ENCODE assay signal across 8 cellular contexts in genomic region chr15:42920281-42921048, GRCh38. TPM values are rescaled to one million over a fixed set of nuclear protein-coding genes. Genes with fewer than 3 reads are reported as not detected.
DNase-seq lines count a peak whose midpoint lies in the region; ATAC-seq and TF ChIP-seq lines count a peak whose summit lies in the region.

TTBK2 (minus strand) TSS chr15:42920778; CDS start chr15:42878617, 42,161 bp downstream.

- no peaks in the 10 kb centered on the region for H3K9me2 ChIP-seq in hepatocyte (replicated peaks; ENCODE audit: insufficient read depth)

- H3K36me3 ChIP-seq in hepatocyte (replicated peaks; ENCODE audit: insufficient read depth, low read depth), result no peaks in the 10 kb centered on the region

- peak; percentile 85 for DNase-seq in NCI-H2029 (lab: John Stamatoyannopoulos, UW)
- DNase-seq in T-helper 22 cell (ENCODE audit: low read depth), result peak; percentile 96
- peak; percentile 97 for DNase-seq in astrocyte of the cerebellum (ENCODE audit: low read depth)
- peak; percentile 99 for DNase-seq in hepatocyte (ENCODE audit: low spot score)
- peak; percentile 94 for DNase-seq in renal cortical epithelial cell (ENCODE audit: low read depth)
- DNase-seq in cortex of kidney (lab: John Stamatoyannopoulos, UW), result no peak

- H2AFZ ChIP-seq in hepatocyte, result peak within 1 kb of the TSS; percentile 95

- peak within 1 kb of the TSS; percentile 71 for H3K27ac ChIP-seq in hepatocyte

- in situ Hi-C loops in astrocyte of the cerebellum (cut with HindIII; ENCODE audit: low sequenced_read_pairs), result loop anchor here (25.0 kb wide), 1 partner anchor 108 kb away; no protein-coding TSS in a partner anchor

- TF ChIP-seq POLR2A in GM18505 (IDR thresholded peaks at IDR 0.05; ENCODE audit: borderline replicate concordance, extremely low read depth, insufficient read depth, insufficient read length), result peak; percentile 67

- peak; percentile 93 for ATAC-seq in GM18505 (IDR thresholded peaks at IDR 0.05; ENCODE audit: unreplicated experiment)
- ATAC-seq in HG02973 (IDR thresholded peaks at IDR 0.05; ENCODE audit: unreplicated experiment), result peak; percentile 82

- peak within 1 kb of the TSS; percentile 80 for H3K4me2 ChIP-seq in hepatocyte

- H3K27me3 ChIP-seq in hepatocyte, result no peaks in the 10 kb centered on the region

- 2% methylated on average over 37 of the region's 75 CpGs for WGBS in hepatocyte (ENCODE audit: low lambda C conversion rate, missing lambda C conversion rate)

- H3K4me1 ChIP-seq in hepatocyte (ENCODE audit: insufficient read depth), result peaks cover 11% of the 10 kb centered on the region

- TF ChIP-seq CTCF in astrocyte of the cerebellum (IDR thresholded peaks at IDR 0.05; ENCODE audit: low read depth, low read length, missing control alignments) (no peak), hepatocyte (IDR thresholded peaks at IDR 0.05; ENCODE audit: poor library complexity) (no peak)

- peaks cover 4% of the 10 kb centered on the region for H4K20me1 ChIP-seq in hepatocyte (ENCODE audit: insufficient read depth, poor library complexity, severe bottlenecking)

- peaks cover 37% of the 10 kb centered on the region for H3K79me2 ChIP-seq in hepatocyte

- H3K4me3 ChIP-seq in astrocyte of the cerebellum (ENCODE audit: low read depth, low read length) (peak within 1 kb of the TSS; percentile 53), hepatocyte (peak within 1 kb of the TSS; percentile 80)

- no peaks in the 10 kb centered on the region for H3K9me3 ChIP-seq in hepatocyte (ENCODE audit: low read depth)

RNA-seq across cellular contexts. Expression of gene TTBK2, which starts in this region (rescaled TPM):
- total RNA-seq in hepatocyte (7.7 and 8.5 TPM in 2 replicates), renal cortical epithelial cell (12.0 and 20.6 TPM in 2 replicates)
- 3.5 and 3.8 TPM in 2 replicates for polyA plus RNA-seq in hepatocyte
